In the genomic region with DNA sequence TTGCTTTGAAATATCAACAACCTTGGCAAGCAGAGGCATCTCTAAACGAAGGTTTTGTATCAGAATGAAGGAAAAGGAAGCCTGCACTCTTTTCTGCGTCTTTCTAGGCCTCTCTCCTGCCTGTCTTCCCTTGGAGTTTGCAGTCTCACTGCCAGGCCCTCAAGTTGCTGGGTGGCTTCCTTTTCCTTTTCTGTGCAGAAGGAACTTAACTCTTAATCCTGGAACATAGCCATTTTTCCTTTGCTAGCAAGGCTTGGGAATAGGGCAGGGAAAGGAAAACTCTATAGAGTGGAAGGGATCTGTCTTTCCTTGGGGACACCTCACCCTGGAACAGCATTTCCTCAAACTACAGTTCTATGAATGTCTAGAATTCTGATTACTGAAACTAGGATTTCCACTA, we compare ENCODE assay signal across 18 cellular contexts.
"Had no signal": no experiment of that assay in that cellular context is flagged by ENCODE, and none has a peak within 500 bp of the region (broad histone marks: within the 10 kb centered on the region; RNA-seq: fewer than 3 reads in every experiment).

No MANE protein-coding gene starts in this region.

- H3K4me3 ChIP-seq: breast epithelium, dorsolateral prefrontal cortex, pancreas, SK-N-MC, skin epidermis, upper lobe of right lung had no signal

- H3K9me3 ChIP-seq: breast epithelium, pancreas, upper lobe of right lung had no signal

- ATAC-seq: activated CD4-positive, CD25-positive, alpha-beta regulatory T cell treated with anti-CD3 and anti-CD28 coated beads, Interleukin-2, amount 50 U/mL, for 24 hours; esophagus mucosa; stimulated activated naive CD8-positive, alpha-beta T cell treated with anti-CD3 and anti-CD28 coated beads, Interleukin-15, Interleukin-2, amounts not matched to agents 100 U/mL and 50 U/mL, for 24 hours; upper lobe of right lung had no signal

- H3K27me3 ChIP-seq: breast epithelium, dorsolateral prefrontal cortex, pancreas, upper lobe of right lung had no signal

- H3K27ac ChIP-seq: SK-N-MC, upper lobe of right lung had no signal

- DNase-seq: activated CD4-positive, alpha-beta T cell treated with anti-CD3 and anti-CD28 coated beads, Interleukin-2, amount 50 U/mL, for 1 hour; activated naive CD4-positive, alpha-beta T cell; activated naive CD8-positive, alpha-beta T cell treated with anti-CD3 and anti-CD28 coated beads, Interleukin-2, amount 10 ng/mL, durations not matched to agents 7 days and 5 days; activated T-cell treated with anti-CD3 and anti-CD28 coated beads for 4 hours; dorsolateral prefrontal cortex; kidney; midbrain; pancreas; stimulated activated CD4-positive, alpha-beta T cell treated with anti-CD3 and anti-CD28 coated beads, Interleukin-15, amount 100 ng/mL, for 24 hours; stimulated activated CD4-positive, alpha-beta T cell treated with anti-CD3 and anti-CD28 coated beads, Interleukin-4, amount 100 ng/mL, for 1 hour; stimulated activated CD8-positive, alpha-beta memory T cell treated with anti-CD3 and anti-CD28 coated beads, Interleukin-4, amount 100 ng/mL, for 48 hours; stimulated activated naive CD8-positive, alpha-beta T cell treated with anti-CD3 and anti-CD28 coated beads, Interleukin-15, Interleukin-2, amounts not matched to agents 100 U/mL and 50 U/mL, for 24 hours; upper lobe of right lung had no signal

- H3K36me3 ChIP-seq: breast epithelium, pancreas, upper lobe of right lung had no signal

- H3K4me1 ChIP-seq: breast epithelium had no signal
